ENCODE assay signal across 1 cellular context in genomic region chr17:82642022-82642421, GRCh38.
TF ChIP-seq lines count a peak whose summit lies in the region.

No MANE protein-coding gene starts in this region.

TF ChIP-seq in HepG2, 621 proteins besides CTCF, POLR2A, EP300 and RAD21 (continued from another document):
- TF ChIP-seq, protein P1, sequence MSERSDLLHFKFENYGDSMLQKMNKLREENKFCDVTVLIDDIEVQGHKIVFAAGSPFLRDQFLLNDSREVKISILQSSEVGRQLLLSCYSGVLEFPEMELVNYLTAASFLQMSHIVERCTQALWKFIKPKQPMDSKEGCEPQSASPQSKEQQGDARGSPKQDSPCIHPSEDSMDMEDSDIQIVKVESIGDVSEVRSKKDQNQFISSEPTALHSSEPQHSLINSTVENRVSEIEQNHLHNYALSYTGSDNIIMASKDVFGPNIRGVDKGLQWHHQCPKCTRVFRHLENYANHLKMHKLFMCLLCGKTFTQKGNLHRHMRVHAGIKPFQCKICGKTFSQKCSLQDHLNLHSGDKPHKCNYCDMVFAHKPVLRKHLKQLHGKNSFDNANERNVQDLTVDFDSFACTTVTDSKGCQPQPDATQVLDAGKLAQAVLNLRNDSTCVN (CRISPR knock-in tag; IDR thresholded peaks at IDR 0.05; ENCODE audit: borderline replicate concordance) = no peak
- peak; percentile 48 for TF ChIP-seq AGO2 (optimal IDR thresholded peaks at IDR 0.05; ENCODE audit: low read depth, low read length)
- no peak for TF ChIP-seq ZNF281 (CRISPR knock-in tag; IDR thresholded peaks at IDR 0.05; ENCODE audit: borderline replicate concordance)
